In genomic region chr10:68105820-68106219, GRCh38 we compare ENCODE assay signal across 13 cellular contexts. TPM values are rescaled to one million over a fixed set of nuclear protein-coding genes. Genes with fewer than 3 reads are reported as not detected.
A peak's percentile ranks its signal among the peaks of the same experiment; 100 is the strongest.
DNase-seq lines count a peak whose midpoint lies in the region; ATAC-seq and TF ChIP-seq lines count a peak whose summit lies in the region.
"Had no signal": no experiment of that assay in that cellular context is flagged by ENCODE, and none has a peak within 500 bp of the region (broad histone marks: within the 10 kb centered on the region; RNA-seq: fewer than 3 reads in every experiment).

No MANE protein-coding gene starts in this region.

- H3K4me2 ChIP-seq in skeletal muscle satellite cell (ENCODE audit: low read length), result peak overlapping the region; percentile 90

- ATAC-seq in effector memory CD8-positive, alpha-beta T cell (replicated peaks), result no peak

- no peaks in the 10 kb centered on the region for H3K36me3 Mint-ChIP-seq in effector memory CD8-positive, alpha-beta T cell (ENCODE audit: insufficient read depth)

- no peak overlapping the region for H3K27ac Mint-ChIP-seq in effector memory CD8-positive, alpha-beta T cell
- H3K27ac Mint-ChIP-seq: activated CD4-positive, alpha-beta T cell treated with anti-CD3 and anti-CD28 coated beads, Interleukin-2, amount 10 ng/mL, durations not matched to agents 7 days and 5 days had no signal

- peaks cover 27% of the 10 kb centered on the region for H3K36me3 ChIP-seq in skeletal muscle satellite cell (ENCODE audit: insufficient read depth, low read length)

- H3K4me1 Mint-ChIP-seq in effector memory CD8-positive, alpha-beta T cell (ENCODE audit: low read depth in 2 of 2), result no peaks in the 10 kb centered on the region
- H3K4me1 Mint-ChIP-seq: activated CD4-positive, alpha-beta T cell treated with anti-CD3 and anti-CD28 coated beads, Interleukin-2, amount 10 ng/mL, durations not matched to agents 7 days and 5 days had no signal

- H3K4me1 ChIP-seq in skeletal muscle satellite cell (ENCODE audit: control insufficient read depth, insufficient read depth, low read length), result peaks cover 67% of the 10 kb centered on the region

- H3K9me3 Mint-ChIP-seq in effector memory CD8-positive, alpha-beta T cell, result no peaks in the 10 kb centered on the region
- H3K9me3 Mint-ChIP-seq: activated CD4-positive, alpha-beta T cell treated with anti-CD3 and anti-CD28 coated beads, Interleukin-2, amount 10 ng/mL, durations not matched to agents 7 days and 5 days had no signal

- DNase-seq in NCI-H2227 (lab: John Stamatoyannopoulos, UW; ENCODE audit: unreplicated experiment), result peak; percentile 9
- no peak for DNase-seq in NCI-H2227 treated with DMSO at 0.1 percent for 48 hours (lab: John Stamatoyannopoulos, UW)
- DNase-seq in RPMI7951 (ENCODE audit: low read depth), result peak; percentile 87
- peak; percentile 70 for DNase-seq in epithelial cell of esophagus (ENCODE audit: low read depth)
- DNase-seq in globus pallidus (ENCODE audit: low spot score), result no peak
- DNase-seq in effector memory CD8-positive, alpha-beta T cell, result no peak
- DNase-seq in NCI-H146 treated with DMSO at 0.1 percent for 48 hours (lab: John Stamatoyannopoulos, UW; ENCODE audit: unreplicated experiment), result no peak
- DNase-seq: ACHN; activated CD4-positive, alpha-beta T cell treated with anti-CD3 and anti-CD28 coated beads, Interleukin-2, amount 10 ng/mL, durations not matched to agents 7 days and 5 days; activated naive CD4-positive, alpha-beta T cell; NCI-H2081; SHP77 treated with DMSO at 0.1 percent for 48 hours had no signal

- no peaks in the 10 kb centered on the region for H3K27me3 ChIP-seq in skeletal muscle satellite cell (ENCODE audit: control insufficient read depth, insufficient read depth, low read length)

- H3K4me3 Mint-ChIP-seq in effector memory CD8-positive, alpha-beta T cell, result no peak overlapping the region
- H3K4me3 Mint-ChIP-seq: activated CD4-positive, alpha-beta T cell treated with anti-CD3 and anti-CD28 coated beads, Interleukin-2, amount 10 ng/mL, durations not matched to agents 7 days and 5 days had no signal

- H3K27me3 Mint-ChIP-seq in effector memory CD8-positive, alpha-beta T cell, result peaks cover 0 to 18% of the 10 kb centered on the region in 2 donors

- TF ChIP-seq CTCF in epithelial cell of esophagus (IDR thresholded peaks at IDR 0.05; ENCODE audit: insufficient read depth, low read depth, low read length, missing control alignments), result no peak

- H3K9me3 ChIP-seq in skeletal muscle satellite cell (replicated peaks; ENCODE audit: low read length), result no peaks in the 10 kb centered on the region

- no peak overlapping the region for H3K4me3 ChIP-seq in epithelial cell of esophagus (ENCODE audit: low read length)
- peak overlapping the region; percentile 67 for H3K4me3 ChIP-seq in skeletal muscle satellite cell (ENCODE audit: low read length)

- H3K9ac ChIP-seq in skeletal muscle satellite cell (ENCODE audit: low read depth, low read length), result peak overlapping the region; percentile 95

RNA-seq across cellular contexts. Expression of gene MYPN, which starts 3.5 kb away (rescaled TPM):
- 1.4 and 1.8 TPM in 2 replicates for total RNA-seq in RPMI7951 (2014; rRNA removed; shearing (Covaris generic))
- total RNA-seq in skeletal muscle satellite cell (2012; rRNA removed), result 2.2 and 8.6 TPM in 2 replicates
- total RNA-seq: activated CD4-positive, alpha-beta T cell treated with anti-CD3 and anti-CD28 coated beads, Interleukin-2, amount 10 ng/mL, durations not matched to agents 7 days and 5 days had no signal

RNA-seq across cellular contexts. Expression of gene HERC4, which starts 30.7 kb away (rescaled TPM):
- total RNA-seq in RPMI7951 (2014; rRNA removed; shearing (Covaris generic)), result 41.2 and 41.3 TPM in 2 replicates
- total RNA-seq in skeletal muscle satellite cell (2012; rRNA removed), result 79.7 and 145 TPM in 2 replicates

Comparison
In these comparisons a context has a peak if more than half of its experiments do, and no peak if none do; other contexts are left out.
1. DNase-seq: peak in NCI-H2227 (single experiment), RPMI7951 (single experiment) and epithelial cell of esophagus (single experiment); none in NCI-H2227 treated with DMSO at 0.1 percent for 48 hours (single experiment), globus pallidus (single experiment), effector memory CD8-positive, alpha-beta T cell (0 of 3) and NCI-H146 treated with DMSO at 0.1 percent for 48 hours (single experiment).